13 cellular contexts compared by ENCODE assay signal in the genomic region with DNA sequence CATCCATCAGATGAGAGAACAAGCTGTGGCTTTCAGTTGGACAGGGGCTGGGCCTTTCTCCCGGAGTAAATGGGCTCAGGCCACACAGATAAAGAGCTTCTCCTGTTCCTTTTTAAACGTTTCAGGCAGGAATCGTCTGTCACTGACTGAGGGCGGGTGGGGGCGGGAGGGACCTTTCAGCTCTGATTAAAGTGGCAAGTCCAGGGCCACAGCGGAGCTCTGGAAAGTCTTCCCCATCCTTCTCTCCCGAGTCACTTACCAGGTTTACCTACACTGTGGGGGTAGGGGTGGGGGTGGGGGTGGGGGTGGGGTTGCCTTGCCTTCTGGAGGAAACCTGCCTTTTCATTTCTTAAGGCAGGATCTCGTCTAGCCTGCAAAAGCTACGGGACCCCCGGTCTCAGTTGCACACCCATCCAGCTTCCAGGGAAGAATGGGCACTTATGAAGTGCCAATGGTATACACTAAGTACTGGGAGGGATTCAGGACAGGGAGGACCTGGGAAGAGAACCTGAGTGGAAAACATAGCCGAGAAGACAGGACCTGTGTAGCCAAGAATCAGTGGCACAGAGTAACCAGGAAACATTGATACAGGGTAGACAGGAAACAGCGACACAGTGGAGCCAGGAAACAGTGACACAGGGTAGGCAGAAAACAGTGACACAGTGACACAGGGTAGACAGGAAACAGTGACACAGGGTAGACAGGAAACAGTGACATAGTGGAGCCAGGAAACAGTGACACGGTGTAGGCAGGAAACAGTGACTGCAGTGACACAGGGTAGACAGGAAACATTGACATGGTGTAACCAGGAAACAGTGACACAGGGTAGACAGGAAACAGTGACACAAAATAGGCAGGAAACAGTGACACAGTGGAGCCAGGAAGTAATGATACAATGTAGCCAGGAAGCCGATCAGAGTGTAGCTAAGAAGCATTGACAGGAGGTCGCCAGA.
DNase-seq lines count a peak whose midpoint lies in the region; ATAC-seq, FAIRE-seq and TF ChIP-seq lines count a peak whose summit lies in the region.
"Had no signal": no experiment of that assay in that cellular context is flagged by ENCODE, and none has a peak within 500 bp of the region (broad histone marks: within the 10 kb centered on the region; RNA-seq: fewer than 3 reads in every experiment).

No MANE protein-coding gene starts in this region.

- peaks cover 0 to 3% of the 10 kb centered on the region in 2 experiments for H4K20me1 ChIP-seq in H1 (replicated peaks in 1 of 2; ENCODE audit: control insufficient read depth in 1 of 2, insufficient read depth in 2 of 2, low read length in 2 of 2)
- H4K20me1 ChIP-seq in Karpas-422 (ENCODE audit: insufficient read depth, low read depth, low read length): no peaks in the 10 kb centered on the region

- peak overlapping the region; percentile 32; the same call in 1 of the 2 replicates for H2AK5ac ChIP-seq in H1 (ENCODE audit: low read depth, low read length)

- POLR2A ChIA-PET in H1 (lab: Charles Lee; ENCODE audit: partially characterized antibody): no interaction called here

- no peak overlapping the region; the same call in 1 of the 2 replicates for H3K18ac ChIP-seq in H1 (ENCODE audit: extremely low read depth, low read length)

- TF ChIP-seq EP300 in H1 (IDR thresholded peaks at IDR 0.05; ENCODE audit: borderline replicate concordance in 1 of 2, low read depth in 2 of 2, low read length in 2 of 2): no peak

- peak overlapping the region; percentile 21 for H3K4ac ChIP-seq in H1 (replicated peaks; ENCODE audit: insufficient read length, low read depth, low read length)

- H3K79me1 ChIP-seq in H1 (ENCODE audit: low read depth, low read length): no peaks in the 10 kb centered on the region

- peaks cover 9% of the 10 kb centered on the region for H3K27me3 Mint-ChIP-seq in activated T-cell treated with anti-CD3 and anti-CD28 coated beads, Interleukin-2, amount 50 U/mL, for 4 hours (ENCODE audit: low read depth)
- H3K27me3 Mint-ChIP-seq in T-helper 1 cell treated with Interleukin-12 subunit alpha and Interleukin-12 subunit beta and Interleukin-4 antibody, amounts not matched to agents 30 μg/mL and 1 μg/mL, for 36 hours (ENCODE audit: low read depth): peaks cover 3% of the 10 kb centered on the region

- DNase-seq in activated T-cell treated with anti-CD3 and anti-CD28 coated beads, Interleukin-2, amount 50 U/mL, for 4 hours: no peak
- no peak for DNase-seq in activated T-cell treated with anti-CD3 and anti-CD28 coated beads for 4 hours
- DNase-seq in H1 (ENCODE audit: low read depth in 1 of 2, low spot score in 2 of 2): no peak
- DNase-seq in stimulated activated naive CD8-positive, alpha-beta T cell treated with anti-CD3 and anti-CD28 coated beads, Interleukin-15, Interleukin-2, amounts not matched to agents 100 U/mL and 50 U/mL, for 24 hours: no peak
- DNase-seq in GM10266 (ENCODE audit: extremely low spot score): no peak
- DNase-seq in Karpas-422: no peak
- DNase-seq: activated gamma-delta T cell, AML-193, NCI-H2029 had no signal

- H3K4me2 ChIP-seq in H1 (ENCODE audit: insufficient read depth in 1 of 2, low read depth in 2 of 2, low read length in 2 of 2) (no peak overlapping the region; a peak in 1 of 4 replicates), Karpas-422 (ENCODE audit: low read depth, low read length, poor library complexity, severe bottlenecking) (no peak overlapping the region)

- H3K27ac ChIP-seq in H1 (ENCODE audit: low read depth, low read length) (no peak overlapping the region), Karpas-422 (ENCODE audit: low read length) (no peak overlapping the region)
- H3K27ac ChIP-seq: hepatocyte had no signal

- ATAC-seq in activated T-cell treated with anti-CD3 and anti-CD28 coated beads, Interleukin-2, amount 50 U/mL, for 4 hours: peak; percentile 64 to 71
- peak; percentile 62 for ATAC-seq in stimulated activated naive CD8-positive, alpha-beta T cell treated with anti-CD3 and anti-CD28 coated beads, Interleukin-15, Interleukin-2, amounts not matched to agents 100 U/mL and 50 U/mL, for 24 hours
- ATAC-seq in HG03097 (IDR thresholded peaks at IDR 0.05; ENCODE audit: low FRiP score, unreplicated experiment): no peak

- H3K9me2 ChIP-seq in Karpas-422 (replicated peaks; ENCODE audit: insufficient read depth, low read length): no peaks in the 10 kb centered on the region

- no peak overlapping the region for H3K14ac ChIP-seq in H1 (ENCODE audit: insufficient read length)

- H3K9ac ChIP-seq in H1 (replicated peaks in 1 of 4; ENCODE audit: extremely low read depth in 1 of 4, low read depth in 3 of 4, low read length in 3 of 4) (no peak overlapping the region), Karpas-422 (ENCODE audit: low read length) (no peak overlapping the region)

- WGBS in H1 (ENCODE audit: extremely low coverage in 1 of 2, insufficient coverage in 1 of 2, insufficient read length in 1 of 2, insufficient replicate concordance in 2 of 2, low coverage in 1 of 2, low lambda C conversion rate in 2 of 2, missing lambda C conversion rate in 1 of 2), 2 experiments: 77% methylated on average over 10 of the region's 15 CpGs; no CpG with 5 or more reads in 1 of the 2 experiments

- H3K36me3 ChIP-seq in H1 (ENCODE audit: control insufficient read depth in 2 of 4, insufficient read depth in 4 of 4, low read length in 3 of 4): no peaks in the 10 kb centered on the region
- no peaks in the 10 kb centered on the region for H3K36me3 ChIP-seq in Karpas-422 (ENCODE audit: insufficient read depth, low read length)

- H2BK5ac ChIP-seq in H1 (ENCODE audit: low read depth, low read length): no peak overlapping the region

- no peaks in the 10 kb centered on the region; the same call in 1 of the 2 replicates for H3K23me2 ChIP-seq in H1 (ENCODE audit: low read depth, low read length)

- no peak overlapping the region; the same call in 1 of the 2 replicates for H4K8ac ChIP-seq in H1 (ENCODE audit: extremely low read depth, insufficient read depth, low read length)

- no peak overlapping the region for H3K4me3 Mint-ChIP-seq in activated T-cell treated with anti-CD3 and anti-CD28 coated beads, Interleukin-2, amount 50 U/mL, for 4 hours
- H3K4me3 Mint-ChIP-seq in T-helper 1 cell treated with Interleukin-12 subunit alpha and Interleukin-12 subunit beta and Interleukin-4 antibody, amounts not matched to agents 30 μg/mL and 1 μg/mL, for 36 hours: no peak overlapping the region

- no peak overlapping the region for H4K5ac ChIP-seq in H1 (ENCODE audit: insufficient read length, low read depth, low read length)

- no peak for TF ChIP-seq RAD21 in H1 (IDR thresholded peaks at IDR 0.05 in 1 of 2, conservative IDR thresholded peaks at IDR 0.05 in 1 of 2; ENCODE audit: low read depth in 2 of 2, low read length in 2 of 2)

- no peak for TF ChIP-seq CTCF in H1 (IDR thresholded peaks at IDR 0.05; ENCODE audit: control extremely low read depth in 1 of 3, insufficient read depth in 1 of 3, low read depth in 1 of 3, low read length in 3 of 3)
- TF ChIP-seq CTCF in GM10266 (IDR thresholded peaks at IDR 0.05; ENCODE audit: control insufficient read depth, insufficient read depth, low read depth, missing control alignments): no peak

- peaks cover 8% of the 10 kb centered on the region for H3K9me3 Mint-ChIP-seq in activated T-cell treated with anti-CD3 and anti-CD28 coated beads, Interleukin-2, amount 50 U/mL, for 4 hours
- peaks cover 17% of the 10 kb centered on the region for H3K9me3 Mint-ChIP-seq in T-helper 1 cell treated with Interleukin-12 subunit alpha and Interleukin-12 subunit beta and Interleukin-4 antibody, amounts not matched to agents 30 μg/mL and 1 μg/mL, for 36 hours

- no peak for TF ChIP-seq POLR2A in H1 (IDR thresholded peaks at IDR 0.05; ENCODE audit: control extremely low read depth in 1 of 2, low read depth in 2 of 2, low read length in 2 of 2)

- no peak overlapping the region for H3K23ac ChIP-seq in H1 (ENCODE audit: insufficient read length)

- H4K91ac ChIP-seq in H1 (replicated peaks; ENCODE audit: insufficient read length, low read length): peak overlapping the region; percentile 34

- H2BK15ac ChIP-seq in H1 (ENCODE audit: low read length): peak overlapping the region; percentile 85

- H2BK120ac ChIP-seq in H1 (replicated peaks; ENCODE audit: low read depth, low read length): no peak overlapping the region

- FAIRE-seq in H1 (lab: Jason Lieb, UNC): no peak
- FAIRE-seq: GM19239 had no signal

- peaks cover 0 to 41% (median 25%) of the 10 kb centered on the region in 4 experiments; a peak in 4 of 7 replicates for H3K27me3 ChIP-seq in H1 (replicated peaks in 1 of 4; ENCODE audit: control insufficient read depth in 3 of 4, extremely low read depth in 1 of 4, insufficient read depth in 3 of 4, low read length in 3 of 4)
- no peaks in the 10 kb centered on the region for H3K27me3 ChIP-seq in Karpas-422 (ENCODE audit: low read length)

- no peak overlapping the region for H2BK20ac ChIP-seq in H1 (ENCODE audit: low read length)

- H3K36me3 Mint-ChIP-seq in activated T-cell treated with anti-CD3 and anti-CD28 coated beads, Interleukin-2, amount 50 U/mL, for 4 hours (ENCODE audit: insufficient read depth): no peaks in the 10 kb centered on the region
- no peaks in the 10 kb centered on the region for H3K36me3 Mint-ChIP-seq in T-helper 1 cell treated with Interleukin-12 subunit alpha and Interleukin-12 subunit beta and Interleukin-4 antibody, amounts not matched to agents 30 μg/mL and 1 μg/mL, for 36 hours (ENCODE audit: low read depth)

- H3K4me1 ChIP-seq in H1 (replicated peaks in 1 of 4; ENCODE audit: control insufficient read depth in 3 of 4, insufficient read depth in 4 of 4, low read length in 3 of 4) (peaks cover 5 to 25% (median 16%) of the 10 kb centered on the region in 4 experiments), Karpas-422 (ENCODE audit: low read length) (no peaks in the 10 kb centered on the region)

- no peak overlapping the region for H3K4me3 ChIP-seq in H1 (ENCODE audit: extremely low read depth in 1 of 4, insufficient read depth in 2 of 4, low read depth in 3 of 4, low read length in 4 of 4)
- no peak overlapping the region for H3K4me3 ChIP-seq in Karpas-422 (ENCODE audit: low read length)
- H3K4me3 ChIP-seq: hepatocyte had no signal

- CTCF ChIA-PET in H1 (lab: Charles Lee; ENCODE audit: partially characterized antibody): interaction anchor here (1.0 to 1.1 kb wide), 2 partner anchors 107 to 257 kb away, joined by 3 read pairs; no protein-coding TSS in a partner anchor

- H3K4me1 Mint-ChIP-seq in activated T-cell treated with anti-CD3 and anti-CD28 coated beads, Interleukin-2, amount 50 U/mL, for 4 hours (ENCODE audit: low read depth): peaks cover 10% of the 10 kb centered on the region
- H3K4me1 Mint-ChIP-seq in T-helper 1 cell treated with Interleukin-12 subunit alpha and Interleukin-12 subunit beta and Interleukin-4 antibody, amounts not matched to agents 30 μg/mL and 1 μg/mL, for 36 hours (ENCODE audit: low read depth): peaks cover 2% of the 10 kb centered on the region

- H2BK12ac ChIP-seq in H1 (ENCODE audit: low read depth, low read length): peak overlapping the region; percentile 78; the same call in 1 of the 2 replicates

- no peak overlapping the region for H2AFZ ChIP-seq in H1 (ENCODE audit: low read length)
- H2AFZ ChIP-seq in Karpas-422 (ENCODE audit: low read length): no peak overlapping the region
- H2AFZ ChIP-seq: hepatocyte had no signal

- H3K27ac Mint-ChIP-seq in T-helper 1 cell treated with Interleukin-12 subunit alpha and Interleukin-12 subunit beta and Interleukin-4 antibody, amounts not matched to agents 30 μg/mL and 1 μg/mL, for 36 hours: peak overlapping the region; percentile 21

- H3K9me3 ChIP-seq in H1 (ENCODE audit: insufficient read depth in 2 of 2, low read depth in 1 of 2, low read length in 1 of 2): no peaks in the 10 kb centered on the region
- H3K9me3 ChIP-seq in Karpas-422 (ENCODE audit: low read length): no peaks in the 10 kb centered on the region

- no peaks in the 10 kb centered on the region for H3K79me2 ChIP-seq in H1 (ENCODE audit: control insufficient read depth in 1 of 2, insufficient read depth in 2 of 2, low read length in 2 of 2)
- H3K79me2 ChIP-seq in Karpas-422 (ENCODE audit: low read length): no peaks in the 10 kb centered on the region
- H3K79me2 ChIP-seq: hepatocyte had no signal

- H3K56ac ChIP-seq in H1 (replicated peaks; ENCODE audit: insufficient read length, low read depth, low read length): no peak overlapping the region
